ENCODE assay signal across 8 cellular contexts in genomic region chr3:52154135-52155094, GRCh38. TPM values are rescaled to one million over a fixed set of nuclear protein-coding genes. Genes with fewer than 3 reads are reported as not detected.
DNase-seq lines count a peak whose midpoint lies in the region; ATAC-seq and TF ChIP-seq lines count a peak whose summit lies in the region.

POC1A (minus strand) TSS chr3:52154423; CDS start chr3:52154372, 51 bp downstream.

- peak; percentile 69 for ATAC-seq in HG02870 (IDR thresholded peaks at IDR 0.05; ENCODE audit: unreplicated experiment)

- H3K4me1 ChIP-seq in adrenal gland (replicated peaks in 1 of 2), result peaks cover 11 to 16% of the 10 kb centered on the region in 2 donors

- DNase-seq in GM13976 (ENCODE audit: low spot score), result peak; percentile 94
- DNase-seq in NCI-H146 (lab: John Stamatoyannopoulos, UW), result peak; percentile 95
- peak; percentile 93 to 99 (median 98) for DNase-seq in adrenal gland
- DNase-seq in cardiac septum (ENCODE audit: low spot score), result peak; percentile 97
- peak; percentile 94 for DNase-seq in pons (ENCODE audit: low spot score)
- peak; percentile 92 for DNase-seq in type B pancreatic cell (ENCODE audit: extremely low spot score, unreplicated experiment)

- no peaks in the 10 kb centered on the region for H3K36me3 ChIP-seq in adrenal gland (replicated peaks in 1 of 2)

- H3K27me3 ChIP-seq in adrenal gland, result no peaks in the 10 kb centered on the region

- 0 to 1% (median 0%) methylated on average over 23 to 83 of the region's 83 CpGs for WGBS in adrenal gland, 4 donors

- H3K9me3 Mint-ChIP-seq in type B pancreatic cell, result no peaks in the 10 kb centered on the region

- in situ Hi-C loops in GM13976 (cut with MboI; ENCODE audit: low sequenced_read_pairs, unreplicated experiment), result no loop called here

- H3K4me1 Mint-ChIP-seq in type B pancreatic cell (ENCODE audit: unreplicated experiment), result peaks cover 8% of the 10 kb centered on the region

- peak within 1 kb of the TSS; percentile 98 for H3K27ac Mint-ChIP-seq in type B pancreatic cell

- peak; percentile 15 to 84 for TF ChIP-seq POLR2A in adrenal gland (IDR thresholded peaks at IDR 0.05)

- peaks cover 1% of the 10 kb centered on the region for H3K27me3 Mint-ChIP-seq in type B pancreatic cell

- H3K36me3 Mint-ChIP-seq in type B pancreatic cell, result no peaks in the 10 kb centered on the region

- no peak for TF ChIP-seq CTCF in GM13976 (IDR thresholded peaks at IDR 0.05; ENCODE audit: borderline replicate concordance, control extremely low read depth, extremely low read depth, insufficient read depth, missing control alignments)
- peak in 4 of 6 experiments; percentile 20 to 44 (median 31) for TF ChIP-seq CTCF in adrenal gland (IDR thresholded peaks at IDR 0.05)
- peak; percentile 26 for TF ChIP-seq CTCF in type B pancreatic cell (conservative IDR thresholded peaks at IDR 0.05)

- H3K4me3 Mint-ChIP-seq in type B pancreatic cell, result peak within 1 kb of the TSS; percentile 93

- H3K9me3 ChIP-seq in adrenal gland (replicated peaks in 1 of 3), result no peaks in the 10 kb centered on the region

- H3K27ac ChIP-seq in adrenal gland, result peak within 1 kb of the TSS; percentile 65 to 96 (median 88)

- intact Hi-C loops in T-helper 1 cell treated with Interleukin-12 subunit alpha and Interleukin-12 subunit beta and Interleukin-4 antibody, amounts not matched to agents 30 ng/mL and 1 ng/mL, for 36 hours (cut with micrococcal nuclease), result loop anchor here (1.0 to 10.0 kb wide), 17 partner anchors 10 to 1795 kb away; partner anchors contain the start of genes ABHD14A, ALAS1, CISH and DCAF1
- intact Hi-C loops in adrenal gland (cut with DNase I) (no loop called here), cardiac septum (cut with DNase I) (loop anchor here (2.0 kb wide), 1 partner anchor 42 kb away; no protein-coding TSS in a partner anchor)

- H3K4me3 ChIP-seq in adrenal gland, result peak within 1 kb of the TSS in 3 of 4 donors; percentile 62 to 71 (median 64)

RNA-seq across cellular contexts. Expression of gene POC1A, which starts in this region (rescaled TPM):
- total RNA-seq in T-helper 1 cell treated with Interleukin-12 subunit alpha and Interleukin-12 subunit beta and Interleukin-4 antibody, amounts not matched to agents 30 ng/mL and 1 ng/mL, for 36 hours, result 16.8 and 19.6 TPM in 2 replicates
- total RNA-seq in adrenal gland, result 1 to 10 TPM; 2.9 to 8.4 (median 5.5) TPM
- polyA plus RNA-seq in adrenal gland, result 1 to 10 TPM; 2.0 to 6.4 (median 2.8) TPM
- 1.5 TPM for total RNA-seq in cardiac septum
- 10.5 and 19.1 TPM in 2 replicates for total RNA-seq in type B pancreatic cell (ENCODE audit: low replicate concordance)

Comparison
In these comparisons a context has a peak if more than half of its experiments do, and no peak if none do; other contexts are left out.
1. Peak in every context shown above with its lines: DNase-seq, ATAC-seq, H3K4me3 ChIP-seq and H3K27ac ChIP-seq.
2. intact Hi-C loops: an anchor here in T-helper 1 cell treated with Interleukin-12 subunit alpha and Interleukin-12 subunit beta and Interleukin-4 antibody, amounts not matched to agents 30 ng/mL and 1 ng/mL, for 36 hours (1.0 to 10.0 kb wide) and cardiac septum (2.0 kb wide); none called in adrenal gland.